In genomic region chr12:72282721-72283120, GRCh38 we compare ENCODE assay signal across 11 cellular contexts. TPM values are rescaled to one million over a fixed set of nuclear protein-coding genes. Genes with fewer than 3 reads are reported as not detected.
DNase-seq lines count a peak whose midpoint lies in the region; ATAC-seq, FAIRE-seq and TF ChIP-seq lines count a peak whose summit lies in the region.
"Had no signal": no experiment of that assay in that cellular context is flagged by ENCODE, and none has a peak within 500 bp of the region (broad histone marks: within the 10 kb centered on the region; RNA-seq: fewer than 3 reads in every experiment).

No MANE protein-coding gene starts in this region.

- H3K27ac ChIP-seq in GM23338 (ENCODE audit: low read depth) = no peak overlapping the region
- no peak overlapping the region for H3K27ac ChIP-seq in astrocyte (ENCODE audit: low read depth, low read length)
- no peak overlapping the region for H3K27ac ChIP-seq in thyroid gland

- H3K27ac Mint-ChIP-seq in GM23338 = no peak overlapping the region
- no peak overlapping the region for H3K27ac Mint-ChIP-seq in astrocyte (ENCODE audit: unreplicated experiment)
- H3K27ac Mint-ChIP-seq: activated naive CD8-positive, alpha-beta T cell had no signal

- TF ChIP-seq CTCF in GM23338 (conservative IDR thresholded peaks at IDR 0.05; ENCODE audit: low read depth in 2 of 2) = peak; percentile 79 to 81
- TF ChIP-seq CTCF in astrocyte (IDR thresholded peaks at IDR 0.05; ENCODE audit: insufficient read depth, low read depth, low read length) = peak; percentile 54
- TF ChIP-seq CTCF in thyroid gland (IDR thresholded peaks at IDR 0.05) = peak in 1 of 6 experiments; percentile 13

- intact Hi-C loops in thyroid gland (cut with DNase I) = no loop called here

- H3K36me3 Mint-ChIP-seq in GM23338 (ENCODE audit: low read depth) (no peaks in the 10 kb centered on the region), astrocyte (ENCODE audit: low read depth, unreplicated experiment) (no peaks in the 10 kb centered on the region)
- H3K36me3 Mint-ChIP-seq: activated naive CD8-positive, alpha-beta T cell had no signal

- no peak for TF ChIP-seq POLR2A in thyroid gland (IDR thresholded peaks at IDR 0.05)

- no peaks in the 10 kb centered on the region for H3F3A ChIP-seq in GM23338 (replicated peaks; ENCODE audit: low read depth)

- H3K27me3 ChIP-seq in GM23338 (ENCODE audit: insufficient read depth) (no peaks in the 10 kb centered on the region), astrocyte (ENCODE audit: insufficient read depth, low read length) (no peaks in the 10 kb centered on the region), thyroid gland (no peaks in the 10 kb centered on the region)

- H3K79me2 ChIP-seq in GM23338 (replicated peaks; ENCODE audit: insufficient read depth) (peaks cover 10% of the 10 kb centered on the region), astrocyte (ENCODE audit: insufficient read depth, low read length) (peaks cover 60% of the 10 kb centered on the region)

- H3K4me2 ChIP-seq in GM23338 = no peak overlapping the region
- H3K4me2 ChIP-seq in astrocyte (ENCODE audit: low read length) = no peak overlapping the region

- no peak overlapping the region for H3K4me3 ChIP-seq in GM23338
- H3K4me3 ChIP-seq in astrocyte (ENCODE audit: insufficient read depth, low read depth, low read length) = no peak overlapping the region
- H3K4me3 ChIP-seq in thyroid gland (replicated peaks in 1 of 3) = no peak overlapping the region

- H2AFZ ChIP-seq in GM23338 (no peak overlapping the region), astrocyte (ENCODE audit: low read depth, low read length) (no peak overlapping the region)

- H3K4me1 ChIP-seq in GM23338 (ENCODE audit: insufficient read depth) (peaks cover 22% of the 10 kb centered on the region), astrocyte (ENCODE audit: insufficient read depth, low read length) (peaks cover 12% of the 10 kb centered on the region), thyroid gland (no peaks in the 10 kb centered on the region)

- H3K9me2 ChIP-seq in GM23338 (ENCODE audit: insufficient read depth) = no peaks in the 10 kb centered on the region

- H3K9ac ChIP-seq in astrocyte (ENCODE audit: low read length) = no peak overlapping the region

- no peak overlapping the region for H3K4me3 Mint-ChIP-seq in GM23338
- H3K4me3 Mint-ChIP-seq in astrocyte (ENCODE audit: unreplicated experiment) = no peak overlapping the region
- H3K4me3 Mint-ChIP-seq: activated naive CD8-positive, alpha-beta T cell had no signal

- ATAC-seq in GM23338 = peak; percentile 83
- peak; percentile 92 for ATAC-seq in left lobe of liver

- DNase-seq in AG08395 (ENCODE audit: low spot score) = peak; percentile 52
- DNase-seq in GM23338 (ENCODE audit: low spot score) = peak; percentile 48
- no peak for DNase-seq in astrocyte (ENCODE audit: low read depth)
- no peak for DNase-seq in left lobe of liver (ENCODE audit: low spot score)
- DNase-seq in dedifferentiated amniotic fluid mesenchymal stem cell (ENCODE audit: extremely low spot score) = no peak
- DNase-seq in RCC 7860 (ENCODE audit: low spot score) = no peak
- no peak for DNase-seq in NCI-H1436 (lab: John Stamatoyannopoulos, UW)
- no peak for DNase-seq in thyroid gland
- DNase-seq: NCI-H2081 had no signal

- WGBS in thyroid gland, 2 donors = 42 to 61% methylated on average over 1 of the region's 1 CpG

- H3K9me3 Mint-ChIP-seq in GM23338 = no peaks in the 10 kb centered on the region; the same call in 2 of the 3 replicates
- H3K9me3 Mint-ChIP-seq in astrocyte (ENCODE audit: unreplicated experiment) = no peaks in the 10 kb centered on the region

- no peaks in the 10 kb centered on the region for H3K27me3 Mint-ChIP-seq in GM23338 (ENCODE audit: insufficient read depth, low read depth, poor library complexity)
- no peaks in the 10 kb centered on the region for H3K27me3 Mint-ChIP-seq in astrocyte (ENCODE audit: low read depth, unreplicated experiment)

- no peaks in the 10 kb centered on the region for H3K9me3 ChIP-seq in astrocyte (ENCODE audit: insufficient read depth, low read depth, low read length)
- H3K9me3 ChIP-seq in thyroid gland = no peaks in the 10 kb centered on the region

- H4K20me1 ChIP-seq in GM23338 (replicated peaks; ENCODE audit: insufficient read depth) = no peaks in the 10 kb centered on the region
- H4K20me1 ChIP-seq in astrocyte (ENCODE audit: insufficient read depth, low read length) = no peaks in the 10 kb centered on the region

- H3K36me3 ChIP-seq in GM23338 (ENCODE audit: insufficient read depth) = no peaks in the 10 kb centered on the region
- H3K36me3 ChIP-seq in astrocyte (ENCODE audit: insufficient read depth, low read length) = no peaks in the 10 kb centered on the region
- H3K36me3 ChIP-seq in thyroid gland = no peaks in the 10 kb centered on the region

- peaks cover 21% of the 10 kb centered on the region for H3K4me1 Mint-ChIP-seq in GM23338
- no peaks in the 10 kb centered on the region for H3K4me1 Mint-ChIP-seq in astrocyte (ENCODE audit: low read depth, unreplicated experiment)

- FAIRE-seq in astrocyte (lab: Jason Lieb, UNC) (no peak), RCC 7860 (lab: Jason Lieb, UNC) (no peak)
- FAIRE-seq: TTC549 had no signal

TF ChIP-seq in GM23338, 12 proteins besides CTCF, POLR2A, EP300 and RAD21:
- TF ChIP-seq EZH2 (IDR thresholded peaks at IDR 0.05; ENCODE audit: low read depth, unreplicated experiment) (no peak), ZNF331 (CRISPR knock-in tag; IDR thresholded peaks at IDR 0.05; ENCODE audit: low read depth) (no peak), JUNB (IDR thresholded peaks at IDR 0.05; ENCODE audit: unreplicated experiment) (no peak)
TF ChIP-seq in GM23338: peak in this region for 0.

RNA-seq across cellular contexts. Expression of gene TRHDE, which starts 10.6 kb away (rescaled TPM):
- 5.7 and 7.7 TPM in 2 replicates for total RNA-seq in GM23338 (2014; rRNA removed; shearing (Covaris generic))
- 1.3 and 1.5 TPM in 2 replicates for polyA plus RNA-seq in GM23338 (2016; fragmentation: Nextera tagmentation; extraction: Ambion mirVana)
- total RNA-seq in astrocyte (0.87 and 1.4 TPM in 2 replicates), left lobe of liver (1.2 TPM), thyroid gland (under 1 TPM; 0.05 to 0.81 (median 0.40) TPM)

Comparison
In these comparisons a context has a peak if more than half of its experiments do, and no peak if none do; other contexts are left out.
1. DNase-seq: peak in AG08395 (single experiment) and GM23338 (single experiment); none in astrocyte (single experiment), left lobe of liver (single experiment), dedifferentiated amniotic fluid mesenchymal stem cell (single experiment), RCC 7860 (single experiment), NCI-H1436 (single experiment) and thyroid gland (0 of 2).